8 cellular contexts compared by ENCODE assay signal in the genomic region with DNA sequence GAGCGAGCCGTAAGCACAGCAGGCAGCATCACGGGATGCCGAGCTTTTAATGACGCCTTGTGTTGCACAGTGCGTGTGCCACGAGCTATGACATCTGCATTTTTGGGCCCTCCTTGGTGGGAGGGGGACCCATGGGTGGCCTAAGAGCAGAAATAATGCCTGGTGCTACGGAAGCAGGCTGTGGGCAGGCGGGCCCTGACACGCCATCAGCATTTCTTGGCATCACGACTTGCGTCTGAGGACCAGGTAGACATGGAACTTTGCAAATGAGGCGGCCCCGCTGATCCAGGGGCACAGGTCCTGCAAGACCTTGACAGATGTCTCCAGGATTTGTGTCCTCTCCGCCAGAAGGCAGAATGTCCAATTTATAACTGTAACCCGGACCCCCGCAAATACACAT.
"Had no signal": no experiment of that assay in that cellular context is flagged by ENCODE, and none has a peak within 500 bp of the region (broad histone marks: within the 10 kb centered on the region; RNA-seq: fewer than 3 reads in every experiment).

No MANE protein-coding gene starts in this region.

- H2AFZ ChIP-seq: GM23338 had no signal

- H3K4me3 ChIP-seq: GM23338 had no signal

- FAIRE-seq: H1, H54, HepG2 had no signal

- H3K27ac ChIP-seq: HL-60 had no signal

- DNase-seq: H9, HCEC 1CT, KG1 had no signal

- H3K4me2 ChIP-seq: GM23338 had no signal

- ATAC-seq: GM23338, HepG2 had no signal
